Comparison of ENCODE assay signal across 14 cellular contexts in genomic region chr9:76553680-76554079, GRCh38.
DNase-seq lines count a peak whose midpoint lies in the region; ATAC-seq, FAIRE-seq and TF ChIP-seq lines count a peak whose summit lies in the region.
"Had no signal": no experiment of that assay in that cellular context is flagged by ENCODE, and none has a peak within 500 bp of the region (broad histone marks: within the 10 kb centered on the region; RNA-seq: fewer than 3 reads in every experiment).

No MANE protein-coding gene starts in this region.

- H3K79me2 ChIP-seq in GM23338 (replicated peaks; ENCODE audit: insufficient read depth) (no peaks in the 10 kb centered on the region), H1 (ENCODE audit: control insufficient read depth in 1 of 2, insufficient read depth in 2 of 2, low read length in 2 of 2) (no peaks in the 10 kb centered on the region)

- no peak for DNase-seq in activated T-cell treated with anti-CD3 and anti-CD28 coated beads, Interleukin-2, amount 50 U/mL, for 72 hours
- no peak for DNase-seq in activated T-cell treated with anti-CD3 and anti-CD28 coated beads, Interleukin-2, amount 50 U/mL, for 48 hours
- DNase-seq in GM23338 (ENCODE audit: low spot score) (no peak), H1 (ENCODE audit: low read depth in 1 of 2, low spot score in 2 of 2) (no peak)
- DNase-seq in stimulated activated effector memory CD8-positive, alpha-beta T cell treated with anti-CD3 and anti-CD28 coated beads, Interleukin-12 subunit alpha, Interleukin-12 subunit beta, amount 100 ng/mL, for 72 hours (ENCODE audit: low spot score in 2 of 2), result no peak
- no peak for DNase-seq in stimulated activated CD4-positive, alpha-beta T cell treated with anti-CD3 and anti-CD28 coated beads, Interleukin-1b, Interleukin-23, amount 100 ng/mL, for 48 hours
- DNase-seq: ACHN; CD4-positive, alpha-beta T cell; DMS79 had no signal

- no peak overlapping the region for H3K14ac ChIP-seq in H1 (ENCODE audit: insufficient read length)

- no peak overlapping the region for H2BK12ac ChIP-seq in H1 (ENCODE audit: low read depth, low read length)

- CTCF ChIA-PET in H1 (lab: Charles Lee; ENCODE audit: partially characterized antibody), result no interaction called here

- H3K9me2 ChIP-seq in GM23338 (ENCODE audit: insufficient read depth), result peaks cover 5% of the 10 kb centered on the region; the same call in 1 of the 2 replicates

- peaks cover 2 to 4% of the 10 kb centered on the region in 2 donors for H3K9me3 Mint-ChIP-seq in activated T-cell treated with anti-CD3 and anti-CD28 coated beads, Interleukin-2, amount 50 U/mL, for 72 hours
- no peaks in the 10 kb centered on the region for H3K9me3 Mint-ChIP-seq in GM23338
- no peaks in the 10 kb centered on the region for H3K9me3 Mint-ChIP-seq in stimulated activated effector memory CD8-positive, alpha-beta T cell treated with anti-CD3 and anti-CD28 coated beads, Interleukin-12 subunit alpha, Interleukin-12 subunit beta, amount 100 ng/mL, for 72 hours

- TF ChIP-seq CTCF in GM23338 (conservative IDR thresholded peaks at IDR 0.05; ENCODE audit: low read depth in 2 of 2) (no peak), H1 (IDR thresholded peaks at IDR 0.05; ENCODE audit: control extremely low read depth in 1 of 3, insufficient read depth in 1 of 3, low read depth in 1 of 3, low read length in 3 of 3) (no peak)

- H3K27me3 Mint-ChIP-seq in activated T-cell treated with anti-CD3 and anti-CD28 coated beads, Interleukin-2, amount 50 U/mL, for 72 hours (ENCODE audit: low read depth), result peaks cover 32% of the 10 kb centered on the region
- no peaks in the 10 kb centered on the region for H3K27me3 Mint-ChIP-seq in GM23338 (ENCODE audit: insufficient read depth, low read depth, poor library complexity)
- H3K27me3 Mint-ChIP-seq: IgD-negative memory B cell had no signal

- no peak overlapping the region for H4K8ac ChIP-seq in H1 (ENCODE audit: extremely low read depth, insufficient read depth, low read length)

- H2BK20ac ChIP-seq in H1 (ENCODE audit: low read length), result no peak overlapping the region

- TF ChIP-seq POLR2A in H1 (IDR thresholded peaks at IDR 0.05; ENCODE audit: control extremely low read depth in 1 of 2, low read depth in 2 of 2, low read length in 2 of 2), result no peak

- H4K5ac ChIP-seq in H1 (ENCODE audit: insufficient read length, low read depth, low read length), result no peak overlapping the region

- no peaks in the 10 kb centered on the region for H3K9me3 ChIP-seq in H1 (ENCODE audit: insufficient read depth in 2 of 2, low read depth in 1 of 2, low read length in 1 of 2)

- H3K79me1 ChIP-seq in H1 (ENCODE audit: low read depth, low read length), result no peaks in the 10 kb centered on the region

- no peak overlapping the region for H2BK5ac ChIP-seq in H1 (ENCODE audit: low read depth, low read length)

- no peaks in the 10 kb centered on the region for H3K23me2 ChIP-seq in H1 (ENCODE audit: low read depth, low read length)

- TF ChIP-seq EP300 in H1 (IDR thresholded peaks at IDR 0.05; ENCODE audit: borderline replicate concordance in 1 of 2, low read depth in 2 of 2, low read length in 2 of 2), result no peak

- POLR2A ChIA-PET in H1 (lab: Charles Lee; ENCODE audit: partially characterized antibody), result no interaction called here

- no peak for TF ChIP-seq RAD21 in H1 (IDR thresholded peaks at IDR 0.05 in 1 of 2, conservative IDR thresholded peaks at IDR 0.05 in 1 of 2; ENCODE audit: low read depth in 2 of 2, low read length in 2 of 2)

- H3K18ac ChIP-seq in H1 (ENCODE audit: extremely low read depth, low read length), result no peak overlapping the region

- FAIRE-seq in H1 (lab: Jason Lieb, UNC), result no peak
- FAIRE-seq: GM12878, GM19239 had no signal

- H3K23ac ChIP-seq in H1 (ENCODE audit: insufficient read length), result no peak overlapping the region

- H3K27ac ChIP-seq in GM23338 (ENCODE audit: low read depth), result no peak overlapping the region
- H3K27ac ChIP-seq in H1 (ENCODE audit: low read depth, low read length), result no peak overlapping the region
- H3K27ac ChIP-seq: BLaER1 treated with 17β-estradiol and CSF1 and Interleukin-3, amounts not matched to agents 10 nM and 100 nM had no signal

- no peak overlapping the region for H3K4ac ChIP-seq in H1 (replicated peaks; ENCODE audit: insufficient read length, low read depth, low read length)

- H2AK5ac ChIP-seq in H1 (ENCODE audit: low read depth, low read length), result no peak overlapping the region

- H3K4me3 ChIP-seq in GM23338, result no peak overlapping the region
- no peak overlapping the region for H3K4me3 ChIP-seq in H1 (ENCODE audit: extremely low read depth in 1 of 4, insufficient read depth in 2 of 4, low read depth in 3 of 4, low read length in 4 of 4)
- H3K4me3 ChIP-seq: BLaER1 treated with 17β-estradiol and CSF1 and Interleukin-3, amounts not matched to agents 10 nM and 100 nM; GM12878 had no signal

- 90% methylated on average over 5 of the region's 5 CpGs; no CpG with 5 or more reads in 1 of the 2 experiments for WGBS in H1 (ENCODE audit: extremely low coverage in 1 of 2, insufficient coverage in 1 of 2, insufficient read length in 1 of 2, insufficient replicate concordance in 2 of 2, low coverage in 1 of 2, low lambda C conversion rate in 2 of 2, missing lambda C conversion rate in 1 of 2), 2 experiments

- H3K36me3 Mint-ChIP-seq in activated T-cell treated with anti-CD3 and anti-CD28 coated beads, Interleukin-2, amount 50 U/mL, for 72 hours (ENCODE audit: insufficient read depth in 2 of 2), result no peaks in the 10 kb centered on the region
- H3K36me3 Mint-ChIP-seq in GM23338 (ENCODE audit: low read depth), result no peaks in the 10 kb centered on the region
- no peaks in the 10 kb centered on the region for H3K36me3 Mint-ChIP-seq in stimulated activated effector memory CD8-positive, alpha-beta T cell treated with anti-CD3 and anti-CD28 coated beads, Interleukin-12 subunit alpha, Interleukin-12 subunit beta, amount 100 ng/mL, for 72 hours
- H3K36me3 Mint-ChIP-seq: IgD-negative memory B cell had no signal

- H2AFZ ChIP-seq in GM23338 (peak overlapping the region; percentile 2; the same call in 1 of the 2 replicates), H1 (ENCODE audit: low read length) (peak overlapping the region; percentile 80)

- H3K36me3 ChIP-seq in GM23338 (ENCODE audit: insufficient read depth) (no peaks in the 10 kb centered on the region; the same call in 1 of the 2 replicates), H1 (ENCODE audit: control insufficient read depth in 2 of 4, insufficient read depth in 4 of 4, low read length in 3 of 4) (no peaks in the 10 kb centered on the region)
- H3K36me3 ChIP-seq: BLaER1 treated with 17β-estradiol and CSF1 and Interleukin-3, amounts not matched to agents 10 nM and 100 nM had no signal

- ATAC-seq in activated T-cell treated with anti-CD3 and anti-CD28 coated beads, Interleukin-2, amount 50 U/mL, for 72 hours (replicated peaks in 1 of 2), result peak; percentile 31 to 70
- no peak for ATAC-seq in GM23338
- peak; percentile 62 for ATAC-seq in stimulated activated effector memory CD8-positive, alpha-beta T cell treated with anti-CD3 and anti-CD28 coated beads, Interleukin-12 subunit alpha, Interleukin-12 subunit beta, amount 100 ng/mL, for 72 hours
- no peak for ATAC-seq in GM18907 (IDR thresholded peaks at IDR 0.05; ENCODE audit: unreplicated experiment)
- ATAC-seq: GM12878 had no signal

- no peak overlapping the region for H3K4me3 Mint-ChIP-seq in activated T-cell treated with anti-CD3 and anti-CD28 coated beads, Interleukin-2, amount 50 U/mL, for 72 hours
- no peak overlapping the region for H3K4me3 Mint-ChIP-seq in GM23338
- H3K4me3 Mint-ChIP-seq in stimulated activated effector memory CD8-positive, alpha-beta T cell treated with anti-CD3 and anti-CD28 coated beads, Interleukin-12 subunit alpha, Interleukin-12 subunit beta, amount 100 ng/mL, for 72 hours, result no peak overlapping the region
- H3K4me3 Mint-ChIP-seq: CD4-positive, alpha-beta T cell; IgD-negative memory B cell had no signal

- H4K91ac ChIP-seq in H1 (replicated peaks; ENCODE audit: insufficient read length, low read length), result no peak overlapping the region

- no peak overlapping the region for H3K27ac Mint-ChIP-seq in activated T-cell treated with anti-CD3 and anti-CD28 coated beads, Interleukin-2, amount 50 U/mL, for 72 hours
- no peak overlapping the region for H3K27ac Mint-ChIP-seq in GM23338
- no peak overlapping the region for H3K27ac Mint-ChIP-seq in stimulated activated effector memory CD8-positive, alpha-beta T cell treated with anti-CD3 and anti-CD28 coated beads, Interleukin-12 subunit alpha, Interleukin-12 subunit beta, amount 100 ng/mL, for 72 hours
- H3K27ac Mint-ChIP-seq: CD4-positive, alpha-beta T cell; IgD-negative memory B cell had no signal

- peaks cover 7% of the 10 kb centered on the region for H3K4me1 Mint-ChIP-seq in activated T-cell treated with anti-CD3 and anti-CD28 coated beads, Interleukin-2, amount 50 U/mL, for 72 hours (ENCODE audit: low read depth)
- peaks cover 21% of the 10 kb centered on the region for H3K4me1 Mint-ChIP-seq in GM23338
- H3K4me1 Mint-ChIP-seq in stimulated activated effector memory CD8-positive, alpha-beta T cell treated with anti-CD3 and anti-CD28 coated beads, Interleukin-12 subunit alpha, Interleukin-12 subunit beta, amount 100 ng/mL, for 72 hours, result peaks cover 6% of the 10 kb centered on the region
- H3K4me1 Mint-ChIP-seq: IgD-negative memory B cell had no signal

- H4K20me1 ChIP-seq in GM23338 (replicated peaks; ENCODE audit: insufficient read depth), result no peaks in the 10 kb centered on the region
- H4K20me1 ChIP-seq in H1 (replicated peaks in 1 of 2; ENCODE audit: control insufficient read depth in 1 of 2, insufficient read depth in 2 of 2, low read length in 2 of 2), result no peaks in the 10 kb centered on the region
- H4K20me1 ChIP-seq: BLaER1 treated with 17β-estradiol and CSF1 and Interleukin-3, amounts not matched to agents 10 nM and 100 nM had no signal

- H2BK120ac ChIP-seq in H1 (replicated peaks; ENCODE audit: low read depth, low read length), result no peak overlapping the region

- no peak overlapping the region for H2BK15ac ChIP-seq in H1 (ENCODE audit: low read length)

- H3K9ac ChIP-seq in H1 (replicated peaks in 1 of 4; ENCODE audit: extremely low read depth in 1 of 4, low read depth in 3 of 4, low read length in 3 of 4), result no peak overlapping the region
- H3K9ac ChIP-seq: BLaER1 treated with 17β-estradiol and CSF1 and Interleukin-3, amounts not matched to agents 10 nM and 100 nM had no signal

- H3K4me1 ChIP-seq in GM23338 (ENCODE audit: insufficient read depth) (peaks cover 9% of the 10 kb centered on the region; the same call in 1 of the 2 replicates), H1 (replicated peaks in 1 of 4; ENCODE audit: control insufficient read depth in 3 of 4, insufficient read depth in 4 of 4, low read length in 3 of 4) (peaks cover 0 to 4% (median 1%) of the 10 kb centered on the region in 4 experiments; a peak in 4 of 7 replicates)

- H3K56ac ChIP-seq in H1 (replicated peaks; ENCODE audit: insufficient read length, low read depth, low read length), result no peak overlapping the region

- H3K27me3 ChIP-seq in GM23338 (ENCODE audit: insufficient read depth) (no peaks in the 10 kb centered on the region), H1 (replicated peaks in 1 of 4; ENCODE audit: control insufficient read depth in 3 of 4, extremely low read depth in 1 of 4, insufficient read depth in 3 of 4, low read length in 3 of 4) (no peaks in the 10 kb centered on the region)
- H3K27me3 ChIP-seq: BLaER1 treated with 17β-estradiol and CSF1 and Interleukin-3, amounts not matched to agents 10 nM and 100 nM had no signal

- H3K4me2 ChIP-seq in GM23338 (peak overlapping the region; percentile 21; the same call in 1 of the 2 replicates), H1 (ENCODE audit: insufficient read depth in 1 of 2, low read depth in 2 of 2, low read length in 2 of 2) (no peak overlapping the region)

- no peaks in the 10 kb centered on the region for H3F3A ChIP-seq in GM23338 (replicated peaks; ENCODE audit: low read depth)

Comparison
In these comparisons a context has a peak if more than half of its experiments do, and no peak if none do; other contexts are left out.
1. ATAC-seq: peak in activated T-cell treated with anti-CD3 and anti-CD28 coated beads, Interleukin-2, amount 50 U/mL, for 72 hours (2 of 2) and stimulated activated effector memory CD8-positive, alpha-beta T cell treated with anti-CD3 and anti-CD28 coated beads, Interleukin-12 subunit alpha, Interleukin-12 subunit beta, amount 100 ng/mL, for 72 hours (single experiment); none in GM23338 (single experiment) and GM18907 (single experiment).